Comparison of ENCODE assay signal across 10 cellular contexts in the genomic region with DNA sequence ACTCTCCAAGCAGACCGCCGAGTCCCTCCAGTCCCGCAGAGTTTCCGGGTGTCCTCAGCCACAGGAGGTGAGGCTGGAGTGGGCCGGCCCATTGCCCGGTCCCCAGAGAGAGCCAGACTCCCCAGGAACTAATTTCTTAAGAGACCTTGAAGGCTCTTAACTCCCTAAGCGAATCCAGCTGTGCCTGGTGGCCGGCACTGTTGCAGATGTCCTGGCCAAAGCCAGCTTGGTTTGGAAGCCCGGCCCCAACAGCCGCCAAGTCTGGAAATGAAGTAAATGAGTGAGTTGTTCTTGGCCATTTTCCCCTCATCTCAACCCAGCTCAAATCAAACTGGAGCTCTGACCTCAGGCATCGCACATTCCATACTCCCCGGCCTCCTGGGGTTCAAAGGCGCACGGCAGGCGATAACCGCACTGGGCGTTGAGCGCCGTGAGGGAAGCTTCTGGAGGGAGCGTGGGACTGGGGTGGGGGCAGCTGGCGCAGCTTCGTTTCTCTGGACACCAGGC. TPM values are rescaled to one million over a fixed set of nuclear protein-coding genes. Genes with fewer than 3 reads are reported as not detected.
DNase-seq lines count a peak whose midpoint lies in the region; ATAC-seq and TF ChIP-seq lines count a peak whose summit lies in the region.
"Had no signal": no experiment of that assay in that cellular context is flagged by ENCODE, and none has a peak within 500 bp of the region (broad histone marks: within the 10 kb centered on the region; RNA-seq: fewer than 3 reads in every experiment).

No MANE protein-coding gene starts in this region.

- H3K4me1 ChIP-seq in liver (ENCODE audit: control insufficient read depth in 4 of 4, insufficient read depth in 4 of 4, low read length in 3 of 4) (peaks cover 7 to 55% (median 43%) of the 10 kb centered on the region in 4 donors), testis (no peaks in the 10 kb centered on the region)

- TF ChIP-seq RAD21 in liver (IDR thresholded peaks at IDR 0.05): no peak

- 84% methylated on average over 22 of the region's 22 CpGs for WGBS in liver
- WGBS in testis, 2 donors: 55 to 68% methylated on average over 14 to 22 of the region's 22 CpGs

- TF ChIP-seq POLR2A in testis (IDR thresholded peaks at IDR 0.05): no peak

- H3K9ac ChIP-seq in liver (ENCODE audit: low read depth in 1 of 2, low read length in 2 of 2): no peak overlapping the region

- H3K4me3 ChIP-seq in liver (ENCODE audit: low read depth in 1 of 3, low read length in 3 of 3) (no peak overlapping the region), testis (no peak overlapping the region)

- H3K27ac ChIP-seq in liver (ENCODE audit: low read depth in 1 of 2, low read length in 2 of 2) (no peak overlapping the region), testis (no peak overlapping the region)

- H3K36me3 ChIP-seq in liver (ENCODE audit: control insufficient read depth in 4 of 4, insufficient read depth in 3 of 4, low read depth in 1 of 4, low read length in 3 of 4) (no peaks in the 10 kb centered on the region), testis (ENCODE audit: low read depth, missing control alignments) (no peaks in the 10 kb centered on the region)

- intact Hi-C loops in testis (cut with DNase I; ENCODE audit: low total_unique reads): no loop called here

- no peaks in the 10 kb centered on the region for H3K27me3 ChIP-seq in liver (ENCODE audit: control insufficient read depth in 4 of 4, insufficient read depth in 4 of 4, low read length in 3 of 4)
- no peaks in the 10 kb centered on the region for H3K27me3 ChIP-seq in testis

- TF ChIP-seq CTCF in liver (IDR thresholded peaks at IDR 0.05; ENCODE audit: low read depth, low read length, missing input control): no peak
- no peak for TF ChIP-seq CTCF in testis (IDR thresholded peaks at IDR 0.05)

- no peaks in the 10 kb centered on the region for H3K9me3 ChIP-seq in liver (ENCODE audit: control insufficient read depth in 4 of 4, low read length in 3 of 4)
- H3K9me3 ChIP-seq in testis: no peaks in the 10 kb centered on the region

- ATAC-seq in GM18873 (IDR thresholded peaks at IDR 0.05; ENCODE audit: low FRiP score, unreplicated experiment): no peak

- peak; percentile 85 for DNase-seq in GM04504 (ENCODE audit: low read depth)
- peak; percentile 43 for DNase-seq in ecto neural progenitor cell (ENCODE audit: low spot score)
- DNase-seq in testis: peak; percentile 47
- no peak for DNase-seq in HPDE6-E6E7 (ENCODE audit: extremely low spot score)
- DNase-seq in activated effector memory CD4-positive, alpha-beta T cell treated with anti-CD3 and anti-CD28 coated beads, Interleukin-2, amount 50 U/mL, for 16 hours: no peak
- DNase-seq in GDM1 (lab: John Stamatoyannopoulos, UW): no peak
- DNase-seq: activated CD4-positive, alpha-beta T cell treated with anti-CD3 and anti-CD28 coated beads for 1 hour; NCI-H187 had no signal

TF ChIP-seq in liver, 16 proteins besides CTCF, POLR2A, EP300 and RAD21:
- TF ChIP-seq RXRA (IDR thresholded peaks at IDR 0.05) (peak in 1 of 2 donors; percentile 18), NR2F2 (IDR thresholded peaks at IDR 0.05) (peak; percentile 95), GABPA (IDR thresholded peaks at IDR 0.05 in 1 of 2, conservative IDR thresholded peaks at IDR 0.05 in 1 of 2) (no peak), SP1 (IDR thresholded peaks at IDR 0.05) (no peak)

RNA-seq across cellular contexts. Expression of a gene that starts 42.0 kb away (rescaled TPM):
- 10 to 100 TPM; 14.1 to 15.6 TPM for total RNA-seq in liver
- polyA plus RNA-seq in liver: 1 to 10 TPM; 1.7 to 6.1 TPM
- total RNA-seq in testis: 10 to 100 TPM; 42.0 to 72.5 TPM
- polyA plus RNA-seq in testis (ENCODE audit: insufficient read depth, low read depth, low replicate concordance): 34.9 TPM

Comparison
In these comparisons a context has a peak if more than half of its experiments do, and no peak if none do; other contexts are left out.
1. DNase-seq: peak in GM04504 (single experiment), ecto neural progenitor cell (single experiment) and testis (single experiment); none in HPDE6-E6E7 (single experiment), activated effector memory CD4-positive, alpha-beta T cell treated with anti-CD3 and anti-CD28 coated beads, Interleukin-2, amount 50 U/mL, for 16 hours (single experiment) and GDM1 (single experiment).